In the genomic region with DNA sequence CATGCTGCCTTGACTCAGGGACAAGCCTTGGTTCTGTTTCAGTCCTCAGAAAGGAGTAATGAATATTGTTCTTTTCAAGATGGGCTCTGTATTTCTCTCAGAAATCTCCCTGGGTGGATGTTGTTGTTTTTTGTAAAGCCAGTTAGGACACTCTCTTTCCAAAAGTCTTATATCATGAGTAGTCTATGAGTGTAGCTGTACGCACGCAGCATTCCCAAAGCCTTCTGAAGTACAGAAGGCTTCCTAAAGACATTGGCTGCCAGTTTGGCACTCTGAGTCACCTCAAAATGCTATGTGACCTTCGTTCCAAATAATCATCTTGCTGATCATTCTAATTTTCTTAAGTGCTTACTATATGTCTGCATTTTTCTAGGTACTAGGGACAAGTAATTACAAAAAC, we compare ENCODE assay signal across 19 cellular contexts. TPM values are rescaled to one million over a fixed set of nuclear protein-coding genes. Genes with fewer than 3 reads are reported as not detected.
DNase-seq lines count a peak whose midpoint lies in the region; ATAC-seq, FAIRE-seq and TF ChIP-seq lines count a peak whose summit lies in the region.
"Had no signal": no experiment of that assay in that cellular context is flagged by ENCODE, and none has a peak within 500 bp of the region (broad histone marks: within the 10 kb centered on the region; RNA-seq: fewer than 3 reads in every experiment).

No MANE protein-coding gene starts in this region.

- no peaks in the 10 kb centered on the region for H4K20me1 ChIP-seq in astrocyte (ENCODE audit: insufficient read depth, low read length)

- H3K36me3 ChIP-seq in ACC112 (ENCODE audit: insufficient read depth, low read length), result no peaks in the 10 kb centered on the region
- no peaks in the 10 kb centered on the region for H3K36me3 ChIP-seq in astrocyte (ENCODE audit: insufficient read depth, low read length)

- no peaks in the 10 kb centered on the region for H3K9me3 ChIP-seq in astrocyte (ENCODE audit: insufficient read depth, low read depth, low read length)
- H3K9me3 ChIP-seq: ascending aorta, heart right ventricle, tibial artery had no signal

- ATAC-seq in left lobe of liver, result no peak

- FAIRE-seq in H54 (lab: Jason Lieb, UNC) (peak; percentile 81), astrocyte (lab: Jason Lieb, UNC) (peak; percentile 56), frontal cortex (lab: Jason Lieb, UNC) (no peak)

- TF ChIP-seq POLR2A in H54 (IDR thresholded peaks at IDR 0.05; ENCODE audit: low read depth, low read length), result no peak

- peak overlapping the region; percentile 37 for H3K9ac ChIP-seq in astrocyte (ENCODE audit: low read length)

- H3K4me1 ChIP-seq in ACC112 (ENCODE audit: control insufficient read depth, insufficient read depth, low read length, unreplicated experiment) (peaks cover 14% of the 10 kb centered on the region), astrocyte (ENCODE audit: insufficient read depth, low read length) (peaks cover 14% of the 10 kb centered on the region)
- H3K4me1 ChIP-seq: ascending aorta, heart right ventricle, tibial artery had no signal

- no peak overlapping the region for H3K4me3 Mint-ChIP-seq in astrocyte (ENCODE audit: unreplicated experiment)
- H3K4me3 Mint-ChIP-seq: activated CD4-positive, alpha-beta T cell treated with anti-CD3 and anti-CD28 coated beads, Interleukin-2, amount 10 ng/mL, durations not matched to agents 24 days and 14 days; memory B cell; nephron had no signal

- no peaks in the 10 kb centered on the region for H3K27me3 Mint-ChIP-seq in astrocyte (ENCODE audit: low read depth, unreplicated experiment)

- H3K9me3 Mint-ChIP-seq in astrocyte (ENCODE audit: unreplicated experiment), result no peaks in the 10 kb centered on the region
- H3K9me3 Mint-ChIP-seq: activated CD4-positive, alpha-beta T cell treated with anti-CD3 and anti-CD28 coated beads, Interleukin-2, amount 10 ng/mL, durations not matched to agents 24 days and 14 days; memory B cell; nephron had no signal

- H3K27ac Mint-ChIP-seq in astrocyte (ENCODE audit: unreplicated experiment), result no peak overlapping the region
- H3K27ac Mint-ChIP-seq: activated CD4-positive, alpha-beta T cell treated with anti-CD3 and anti-CD28 coated beads, Interleukin-2, amount 10 ng/mL, durations not matched to agents 24 days and 14 days; memory B cell; nephron had no signal

- H3K4me1 Mint-ChIP-seq in astrocyte (ENCODE audit: low read depth, unreplicated experiment), result no peaks in the 10 kb centered on the region
- H3K4me1 Mint-ChIP-seq: activated CD4-positive, alpha-beta T cell treated with anti-CD3 and anti-CD28 coated beads, Interleukin-2, amount 10 ng/mL, durations not matched to agents 24 days and 14 days; memory B cell; nephron had no signal

- peak overlapping the region; percentile 53 for H3K27ac ChIP-seq in ACC112 (ENCODE audit: low read depth, low read length)
- peak overlapping the region; percentile 60 for H3K27ac ChIP-seq in astrocyte (ENCODE audit: low read depth, low read length)
- H3K27ac ChIP-seq: 22Rv1, ascending aorta, coronary artery, heart right ventricle, tibial artery had no signal

- DNase-seq in H54 (ENCODE audit: insufficient read length, low spot score) (no peak), astrocyte (ENCODE audit: low read depth) (peak; percentile 83), fibroblast of the conjunctiva (ENCODE audit: low read depth) (peak; percentile 21), left lobe of liver (ENCODE audit: low spot score) (no peak), KG1 (lab: John Stamatoyannopoulos, UW) (no peak), frontal cortex (ENCODE audit: low spot score in 2 of 2) (no peak), NK-92 (lab: John Stamatoyannopoulos, UW; ENCODE audit: unreplicated experiment) (no peak)
- DNase-seq: activated effector memory CD4-positive, alpha-beta T cell treated with anti-CD3 and anti-CD28 coated beads, Interleukin-2, amount 50 U/mL, for 16 hours; NK-92 treated with Interleukin-12 subunit alpha and Interleukin-12 subunit beta, amount 100 ng/mL, for 24 hours; tibial artery had no signal

- H3K27me3 ChIP-seq in ACC112 (ENCODE audit: insufficient read depth, low read length) (no peaks in the 10 kb centered on the region), astrocyte (ENCODE audit: insufficient read depth, low read length) (no peaks in the 10 kb centered on the region)
- H3K27me3 ChIP-seq: ascending aorta, heart right ventricle, tibial artery had no signal

- H2AFZ ChIP-seq in ACC112 (ENCODE audit: low read length, unreplicated experiment), result no peak overlapping the region
- H2AFZ ChIP-seq in astrocyte (ENCODE audit: low read depth, low read length), result no peak overlapping the region

- H3K4me3 ChIP-seq in ACC112 (ENCODE audit: low read depth, low read length) (no peak overlapping the region), astrocyte (ENCODE audit: insufficient read depth, low read depth, low read length) (no peak overlapping the region)
- H3K4me3 ChIP-seq: ascending aorta, coronary artery, heart right ventricle, tibial artery had no signal

- no peaks in the 10 kb centered on the region for H3K36me3 Mint-ChIP-seq in astrocyte (ENCODE audit: low read depth, unreplicated experiment)
- H3K36me3 Mint-ChIP-seq: memory B cell had no signal

- no peak for TF ChIP-seq CTCF in astrocyte (IDR thresholded peaks at IDR 0.05; ENCODE audit: insufficient read depth, low read depth, low read length)

- H3K4me2 ChIP-seq in astrocyte (ENCODE audit: low read length), result peak overlapping the region; percentile 51

- H3K79me2 ChIP-seq in ACC112 (ENCODE audit: control insufficient read depth, insufficient read depth, low read length, unreplicated experiment) (no peaks in the 10 kb centered on the region), astrocyte (ENCODE audit: insufficient read depth, low read length) (no peaks in the 10 kb centered on the region)

RNA-seq across cellular contexts. Expression of a gene that starts 16.7 kb away (rescaled TPM):
- total RNA-seq in astrocyte, result not detected in 2 replicates
- total RNA-seq in left lobe of liver, result not detected
- total RNA-seq in frontal cortex, result not detected
- total RNA-seq: activated CD4-positive, alpha-beta T cell treated with anti-CD3 and anti-CD28 coated beads, Interleukin-2, amount 10 ng/mL, durations not matched to agents 24 days and 14 days; endothelial cell of umbilical vein; heart right ventricle had no signal

Comparison
In these comparisons a context has a peak if more than half of its experiments do, and no peak if none do; other contexts are left out.
1. DNase-seq: peak in astrocyte (single experiment) and fibroblast of the conjunctiva (single experiment); none in H54 (single experiment), left lobe of liver (single experiment), KG1 (single experiment), frontal cortex (0 of 2) and NK-92 (single experiment).